Comparison of ENCODE assay signal across 9 cellular contexts in genomic region chr2:159798376-159798724, GRCh38. TPM values are rescaled to one million over a fixed set of nuclear protein-coding genes. Genes with fewer than 3 reads are reported as not detected.
DNase-seq lines count a peak whose midpoint lies in the region; ATAC-seq and TF ChIP-seq lines count a peak whose summit lies in the region.
"Had no signal": no experiment of that assay in that cellular context is flagged by ENCODE, and none has a peak within 500 bp of the region (broad histone marks: within the 10 kb centered on the region; RNA-seq: fewer than 3 reads in every experiment).

No MANE protein-coding gene starts in this region.

- H3K4me3 Mint-ChIP-seq in CD8-positive, alpha-beta memory T cell = peak overlapping the region; percentile 63 to 86 (median 77)
- H3K4me3 Mint-ChIP-seq in IgD-negative memory B cell = peak overlapping the region; percentile 80 to 92 (median 84)
- H3K4me3 Mint-ChIP-seq in dendritic cell treated with granulocyte-macrophage colony-stimulating factor and Interleukin-4, amounts not matched to agents 40 ng/mL and 50 ng/mL, for 4 days = peak overlapping the region; percentile 92
- H3K4me3 Mint-ChIP-seq in nephron = peak overlapping the region; percentile 59 to 77 (median 77)

- no peaks in the 10 kb centered on the region for H3K36me3 ChIP-seq in CD8-positive, alpha-beta memory T cell (ENCODE audit: insufficient read depth, low read length)

- peaks cover 13 to 28% (median 23%) of the 10 kb centered on the region in 3 donors for H3K4me1 Mint-ChIP-seq in CD8-positive, alpha-beta memory T cell
- H3K4me1 Mint-ChIP-seq in IgD-negative memory B cell = peaks cover 12 to 27% (median 14%) of the 10 kb centered on the region in 3 donors
- peaks cover 61% of the 10 kb centered on the region for H3K4me1 Mint-ChIP-seq in dendritic cell treated with granulocyte-macrophage colony-stimulating factor and Interleukin-4, amounts not matched to agents 40 ng/mL and 50 ng/mL, for 4 days (ENCODE audit: low read depth)
- H3K4me1 Mint-ChIP-seq in nephron = no peaks in the 10 kb centered on the region

- DNase-seq in CD8-positive, alpha-beta memory T cell = no peak
- DNase-seq in cerebellum (ENCODE audit: low spot score) = no peak
- DNase-seq in NCI-H226 = no peak

- no peak overlapping the region for H3K27ac ChIP-seq in CD8-positive, alpha-beta memory T cell (ENCODE audit: low read depth, low read length)
- H3K27ac ChIP-seq: epithelial cell of prostate had no signal

- POLR2A ChIA-PET in CD8-positive, alpha-beta memory T cell (lab: Charles Lee) = no interaction called here

- peaks cover 0 to 3% (median 0%) of the 10 kb centered on the region in 3 donors for H3K36me3 Mint-ChIP-seq in CD8-positive, alpha-beta memory T cell
- H3K36me3 Mint-ChIP-seq in IgD-negative memory B cell (no peaks in the 10 kb centered on the region), nephron (ENCODE audit: low read depth) (no peaks in the 10 kb centered on the region)
- peaks cover 15% of the 10 kb centered on the region for H3K36me3 Mint-ChIP-seq in dendritic cell treated with granulocyte-macrophage colony-stimulating factor and Interleukin-4, amounts not matched to agents 40 ng/mL and 50 ng/mL, for 4 days (ENCODE audit: low read depth)

- intact Hi-C loops in dendritic cell treated with granulocyte-macrophage colony-stimulating factor and Interleukin-4, amounts not matched to agents 40 ng/mL and 50 ng/mL, for 4 days (cut with micrococcal nuclease) = loop anchor here (5.0 kb wide), 1 partner anchor 86 kb away; the partner anchor contains the start of gene MARCHF7

- no peaks in the 10 kb centered on the region for H3K9me3 ChIP-seq in CD8-positive, alpha-beta memory T cell (ENCODE audit: low read length)

- CTCF ChIA-PET in CD8-positive, alpha-beta memory T cell (lab: Charles Lee) = no interaction called here

- peaks cover 7% of the 10 kb centered on the region for H3K4me1 ChIP-seq in CD8-positive, alpha-beta memory T cell (ENCODE audit: insufficient read depth, low read length)

- H3K9me3 Mint-ChIP-seq in CD8-positive, alpha-beta memory T cell = no peaks in the 10 kb centered on the region
- H3K9me3 Mint-ChIP-seq in IgD-negative memory B cell = peaks cover 0 to 2% (median 0%) of the 10 kb centered on the region in 3 donors
- H3K9me3 Mint-ChIP-seq in dendritic cell treated with granulocyte-macrophage colony-stimulating factor and Interleukin-4, amounts not matched to agents 40 ng/mL and 50 ng/mL, for 4 days = no peaks in the 10 kb centered on the region
- H3K9me3 Mint-ChIP-seq in nephron = no peaks in the 10 kb centered on the region

- H3K27ac Mint-ChIP-seq in CD8-positive, alpha-beta memory T cell = peak overlapping the region in 1 of 8 donors; percentile 2
- H3K27ac Mint-ChIP-seq in IgD-negative memory B cell = no peak overlapping the region
- peak overlapping the region; percentile 99 for H3K27ac Mint-ChIP-seq in dendritic cell treated with granulocyte-macrophage colony-stimulating factor and Interleukin-4, amounts not matched to agents 40 ng/mL and 50 ng/mL, for 4 days
- peak overlapping the region in 1 of 3 experiments; percentile 44 for H3K27ac Mint-ChIP-seq in nephron

- H3K4me3 ChIP-seq in CD8-positive, alpha-beta memory T cell (ENCODE audit: low read length) = no peak overlapping the region

- TF ChIP-seq CTCF in nephron (IDR thresholded peaks at IDR 0.05; ENCODE audit: unreplicated experiment in 3 of 3) = no peak

- ATAC-seq in GM18520 (IDR thresholded peaks at IDR 0.05; ENCODE audit: unreplicated experiment) (no peak), HG02642 (IDR thresholded peaks at IDR 0.05; ENCODE audit: poor library complexity, unreplicated experiment) (no peak)

- H3K27me3 Mint-ChIP-seq in CD8-positive, alpha-beta memory T cell = peaks cover 17 to 29% of the 10 kb centered on the region in 2 donors
- H3K27me3 Mint-ChIP-seq in IgD-negative memory B cell (peaks cover 16% of the 10 kb centered on the region), nephron (ENCODE audit: low read depth) (peaks cover 55% of the 10 kb centered on the region)
- H3K27me3 Mint-ChIP-seq in dendritic cell treated with granulocyte-macrophage colony-stimulating factor and Interleukin-4, amounts not matched to agents 40 ng/mL and 50 ng/mL, for 4 days = no peaks in the 10 kb centered on the region

- H3K27me3 ChIP-seq in CD8-positive, alpha-beta memory T cell (ENCODE audit: insufficient read depth, low read length, poor library complexity, severe bottlenecking) = no peaks in the 10 kb centered on the region

RNA-seq across cellular contexts. Expression of gene CD302, which starts 0.3 kb away (rescaled TPM):
- total RNA-seq in CD8-positive, alpha-beta memory T cell = under 1 TPM; 0.70 to 0.75 TPM
- 0.28 TPM for polyA plus RNA-seq in CD8-positive, alpha-beta memory T cell
- 0.11 TPM for polyA plus RNA-seq in IgD-negative memory B cell
- 10.3 TPM for total RNA-seq in cerebellum
